ENCODE assay signal across 21 cellular contexts in genomic region chr1:244218220-244218619, GRCh38.
DNase-seq lines count a peak whose midpoint lies in the region; ATAC-seq and TF ChIP-seq lines count a peak whose summit lies in the region.
"Had no signal": no experiment of that assay in that cellular context is flagged by ENCODE, and none has a peak within 500 bp of the region (broad histone marks: within the 10 kb centered on the region; RNA-seq: fewer than 3 reads in every experiment).

No MANE protein-coding gene starts in this region.

- peak overlapping the region; percentile 70 for H2AFZ ChIP-seq in neuronal stem cell (ENCODE audit: low read length)
- H2AFZ ChIP-seq: PC-9 had no signal

- TF ChIP-seq POLR2A in tibial nerve (IDR thresholded peaks at IDR 0.05), result no peak

- no peak overlapping the region for H4K91ac ChIP-seq in neuronal stem cell (ENCODE audit: low read depth, low read length, poor library complexity)

- no peaks in the 10 kb centered on the region for H3K27me3 Mint-ChIP-seq in CD4-positive, alpha-beta T cell
- peaks cover 3% of the 10 kb centered on the region for H3K27me3 Mint-ChIP-seq in activated CD4-positive, alpha-beta memory T cell treated with anti-CD3 and anti-CD28 coated beads for 36 hours

- peak; percentile 31 for DNase-seq in activated effector memory CD4-positive, alpha-beta T cell treated with anti-CD3 and anti-CD28 coated beads, Interleukin-2, amount 50 U/mL, for 16 hours
- DNase-seq in activated effector memory CD4-positive, alpha-beta T cell treated with Interleukin-2 at 50 U/mL for 16 hours, result no peak
- DNase-seq in hippocampal formation (lab: John Stamatoyannopoulos, UW), result peak; percentile 63 to 74
- no peak for DNase-seq in neuronal stem cell (ENCODE audit: low spot score)
- no peak for DNase-seq in GM19240 (ENCODE audit: insufficient read length, low spot score)
- no peak for DNase-seq in CD4-positive, alpha-beta T cell
- DNase-seq in activated CD4-positive, alpha-beta memory T cell treated with anti-CD3 and anti-CD28 coated beads for 36 hours, result no peak
- DNase-seq in tibial nerve (ENCODE audit: low spot score in 2 of 2), result no peak
- DNase-seq: BE2C; CD8-positive, alpha-beta T cell; DND-41; GDM1; Karpas-422; MM.1S; NCI-H1105; NCI-H1694 treated with DMSO at 0.1 percent for 48 hours; NCI-H2107; NCI-H2227 treated with DMSO at 0.1 percent for 48 hours; NCI-H524; PC-9 had no signal

- peak overlapping the region; percentile 27 for H2BK12ac ChIP-seq in neuronal stem cell (ENCODE audit: low read length)

- peaks cover 0 to 2% of the 10 kb centered on the region in 2 donors for H3K9me3 ChIP-seq in neuronal stem cell (replicated peaks in 1 of 2; ENCODE audit: control insufficient read depth in 2 of 2, insufficient read depth in 1 of 2, low read depth in 1 of 2, low read length in 2 of 2)
- no peaks in the 10 kb centered on the region for H3K9me3 ChIP-seq in CD4-positive, alpha-beta T cell (ENCODE audit: control insufficient read depth, low read length)
- H3K9me3 ChIP-seq in tibial nerve, result no peaks in the 10 kb centered on the region
- H3K9me3 ChIP-seq: BE2C had no signal

- intact Hi-C loops in CD4-positive, alpha-beta T cell (cut with DNase I, micrococcal nuclease), result no loop called here
- intact Hi-C loops in activated CD4-positive, alpha-beta memory T cell treated with anti-CD3 and anti-CD28 coated beads for 36 hours (cut with micrococcal nuclease), result no loop called here

- no peaks in the 10 kb centered on the region for H3K9me3 Mint-ChIP-seq in CD4-positive, alpha-beta T cell
- H3K9me3 Mint-ChIP-seq in activated CD4-positive, alpha-beta memory T cell treated with anti-CD3 and anti-CD28 coated beads for 36 hours, result no peaks in the 10 kb centered on the region
- H3K9me3 Mint-ChIP-seq: CD8-positive, alpha-beta T cell had no signal

- H3K27me3 ChIP-seq in neuronal stem cell (ENCODE audit: control insufficient read depth in 3 of 3, insufficient read depth in 3 of 3, low read depth in 1 of 3, low read length in 3 of 3) (peaks cover 0 to 10% (median 0%) of the 10 kb centered on the region in 3 experiments), tibial nerve (no peaks in the 10 kb centered on the region)
- no peaks in the 10 kb centered on the region for H3K27me3 ChIP-seq in CD4-positive, alpha-beta T cell (ENCODE audit: control insufficient read depth, insufficient read depth, low read length)
- H3K27me3 ChIP-seq: BE2C had no signal

- no peaks in the 10 kb centered on the region for H3K79me1 ChIP-seq in neuronal stem cell (ENCODE audit: low read depth, low read length)

- CTCF ChIA-PET in CD4-positive, alpha-beta T cell (lab: Charles Lee), result no interaction called here
- CTCF ChIA-PET in activated CD4-positive, alpha-beta memory T cell treated with anti-CD3 and anti-CD28 coated beads for 36 hours (lab: Charles Lee), result no interaction called here

- no peak overlapping the region for H3K14ac ChIP-seq in neuronal stem cell (ENCODE audit: low read length)

- no peak overlapping the region for H3K4ac ChIP-seq in neuronal stem cell (ENCODE audit: low read length)

- no peak overlapping the region for H2BK120ac ChIP-seq in neuronal stem cell (ENCODE audit: low read depth, low read length)

- H3K27ac Mint-ChIP-seq in CD4-positive, alpha-beta T cell, result no peak overlapping the region
- H3K27ac Mint-ChIP-seq in activated CD4-positive, alpha-beta memory T cell treated with anti-CD3 and anti-CD28 coated beads for 36 hours, result no peak overlapping the region
- H3K27ac Mint-ChIP-seq: CD8-positive, alpha-beta T cell had no signal

- no CpG with 5 or more reads among the region's 9 CpGs for WGBS in neuronal stem cell (ENCODE audit: extremely low coverage in 2 of 2, insufficient read length in 2 of 2, insufficient replicate concordance in 1 of 2), 2 donors
- WGBS in tibial nerve, 2 donors, result 61 to 69% methylated on average over 9 of the region's 9 CpGs

- H4K8ac ChIP-seq in neuronal stem cell (ENCODE audit: low read depth, low read length), result no peak overlapping the region

- H3K36me3 ChIP-seq in neuronal stem cell (replicated peaks in 1 of 2; ENCODE audit: control insufficient read depth in 2 of 2, insufficient read depth in 2 of 2, low read length in 2 of 2) (no peaks in the 10 kb centered on the region), tibial nerve (no peaks in the 10 kb centered on the region)
- H3K36me3 ChIP-seq: BE2C had no signal

- H2BK5ac ChIP-seq in neuronal stem cell (ENCODE audit: low read length), result no peak overlapping the region

- H3K9ac ChIP-seq in neuronal stem cell (ENCODE audit: low read depth, low read length, poor library complexity), result no peak overlapping the region

- no peak for TF ChIP-seq CTCF in CD4-positive, alpha-beta T cell (IDR thresholded peaks at IDR 0.05)
- no peak for TF ChIP-seq CTCF in tibial nerve (IDR thresholded peaks at IDR 0.05)

- peak overlapping the region; percentile 44 for H3K18ac ChIP-seq in neuronal stem cell (ENCODE audit: low read length)

- no peak overlapping the region for H3K4me2 ChIP-seq in neuronal stem cell (ENCODE audit: insufficient read depth, low read length, poor library complexity, severe bottlenecking)
- H3K4me2 ChIP-seq: PC-9 had no signal

- ATAC-seq in CD4-positive, alpha-beta T cell (ENCODE audit: poor library complexity), result no peak
- ATAC-seq: CD8-positive, alpha-beta T cell had no signal

- H2AK5ac ChIP-seq in neuronal stem cell (ENCODE audit: low read depth, low read length), result no peak overlapping the region

- no peak overlapping the region for H2BK15ac ChIP-seq in neuronal stem cell (ENCODE audit: low read length)

- POLR2A ChIA-PET in CD4-positive, alpha-beta T cell (lab: Charles Lee), result no interaction called here
- POLR2A ChIA-PET in activated CD4-positive, alpha-beta memory T cell treated with anti-CD3 and anti-CD28 coated beads for 36 hours (lab: Charles Lee), result no interaction called here

- H3K27ac ChIP-seq in neuronal stem cell (replicated peaks; ENCODE audit: low read length) (peak overlapping the region; percentile 11), tibial nerve (no peak overlapping the region)
- H3K27ac ChIP-seq in CD4-positive, alpha-beta T cell (ENCODE audit: low read depth, low read length), result no peak overlapping the region
- H3K27ac ChIP-seq: 22Rv1, PC-9 had no signal

- H3K4me3 ChIP-seq in neuronal stem cell (ENCODE audit: low read length in 2 of 2) (no peak overlapping the region), tibial nerve (no peak overlapping the region)
- H3K4me3 ChIP-seq: PC-9 had no signal

- H3K23ac ChIP-seq in neuronal stem cell (ENCODE audit: low read depth, low read length, poor library complexity), result no peak overlapping the region

- no peaks in the 10 kb centered on the region for H3K4me1 Mint-ChIP-seq in CD4-positive, alpha-beta T cell (ENCODE audit: low read depth)
- H3K4me1 Mint-ChIP-seq in activated CD4-positive, alpha-beta memory T cell treated with anti-CD3 and anti-CD28 coated beads for 36 hours (ENCODE audit: low read depth), result no peaks in the 10 kb centered on the region

- no peak for TF ChIP-seq EP300 in tibial nerve (IDR thresholded peaks at IDR 0.05)

- peaks cover 5 to 9% of the 10 kb centered on the region in 2 donors for H3K4me1 ChIP-seq in neuronal stem cell (ENCODE audit: control insufficient read depth in 2 of 2, insufficient read depth in 1 of 2, low read depth in 1 of 2, low read length in 2 of 2)
- H3K4me1 ChIP-seq in tibial nerve, result peaks cover 0 to 20% (median 3%) of the 10 kb centered on the region in 4 donors

- H3K4me3 Mint-ChIP-seq in CD4-positive, alpha-beta T cell, result no peak overlapping the region
- no peak overlapping the region for H3K4me3 Mint-ChIP-seq in activated CD4-positive, alpha-beta memory T cell treated with anti-CD3 and anti-CD28 coated beads for 36 hours
- H3K4me3 Mint-ChIP-seq: CD8-positive, alpha-beta T cell had no signal

- no peaks in the 10 kb centered on the region for H3K36me3 Mint-ChIP-seq in CD4-positive, alpha-beta T cell (ENCODE audit: low read depth)
- H3K36me3 Mint-ChIP-seq in activated CD4-positive, alpha-beta memory T cell treated with anti-CD3 and anti-CD28 coated beads for 36 hours, result no peaks in the 10 kb centered on the region
- H3K36me3 Mint-ChIP-seq: CD8-positive, alpha-beta T cell had no signal

Comparison
In these comparisons a context has a peak if more than half of its experiments do, and no peak if none do; other contexts are left out.
1. DNase-seq: peak in activated effector memory CD4-positive, alpha-beta T cell treated with anti-CD3 and anti-CD28 coated beads, Interleukin-2, amount 50 U/mL, for 16 hours (single experiment) and hippocampal formation (2 of 2); none in activated effector memory CD4-positive, alpha-beta T cell treated with Interleukin-2 at 50 U/mL for 16 hours (single experiment), neuronal stem cell (single experiment), GM19240 (single experiment), CD4-positive, alpha-beta T cell (0 of 10), activated CD4-positive, alpha-beta memory T cell treated with anti-CD3 and anti-CD28 coated beads for 36 hours (single experiment) and tibial nerve (0 of 2).